10 cellular contexts compared by ENCODE assay signal in genomic region chr13:43307921-43308433, GRCh38.
A peak's percentile ranks its signal among the peaks of the same experiment; 100 is the strongest.
DNase-seq lines count a peak whose midpoint lies in the region; ATAC-seq, FAIRE-seq and TF ChIP-seq lines count a peak whose summit lies in the region.
"Had no signal": no experiment of that assay in that cellular context is flagged by ENCODE, and none has a peak within 500 bp of the region (broad histone marks: within the 10 kb centered on the region; RNA-seq: fewer than 3 reads in every experiment).

No MANE protein-coding gene starts in this region.

- CTCF ChIA-PET in Caco-2 (lab: Charles Lee), result no interaction called here
- CTCF ChIA-PET in activated naive CD4-positive, alpha-beta T cell treated with anti-CD3 and anti-CD28 coated beads for 36 hours (lab: Charles Lee), result no interaction called here

- H3K9me3 ChIP-seq in Caco-2, result no peaks in the 10 kb centered on the region
- H3K9me3 ChIP-seq in osteoblast (ENCODE audit: low read depth, low read length), result no peaks in the 10 kb centered on the region

- H3K4me1 Mint-ChIP-seq in Caco-2 (ENCODE audit: low read depth, unreplicated experiment), result peaks cover 13% of the 10 kb centered on the region
- H3K4me1 Mint-ChIP-seq in activated naive CD4-positive, alpha-beta T cell treated with anti-CD3 and anti-CD28 coated beads for 36 hours (ENCODE audit: low read depth), result no peaks in the 10 kb centered on the region

- POLR2A ChIA-PET in Caco-2 (lab: Charles Lee), result no interaction called here

- H4K20me1 ChIP-seq in osteoblast (ENCODE audit: insufficient read depth, low read length), result no peaks in the 10 kb centered on the region

- no peaks in the 10 kb centered on the region for H3K9me3 Mint-ChIP-seq in Caco-2 (ENCODE audit: unreplicated experiment)
- H3K9me3 Mint-ChIP-seq in activated naive CD4-positive, alpha-beta T cell treated with anti-CD3 and anti-CD28 coated beads for 36 hours, result no peaks in the 10 kb centered on the region

- no peaks in the 10 kb centered on the region for H3K36me3 Mint-ChIP-seq in Caco-2 (ENCODE audit: insufficient read depth, unreplicated experiment)
- no peaks in the 10 kb centered on the region for H3K36me3 Mint-ChIP-seq in activated naive CD4-positive, alpha-beta T cell treated with anti-CD3 and anti-CD28 coated beads for 36 hours (ENCODE audit: low read depth)

- H3K4me2 ChIP-seq in osteoblast (ENCODE audit: insufficient read depth, low read length), result no peak overlapping the region

- no peak overlapping the region for H3K4me3 Mint-ChIP-seq in Caco-2 (ENCODE audit: unreplicated experiment)
- no peak overlapping the region for H3K4me3 Mint-ChIP-seq in activated naive CD4-positive, alpha-beta T cell treated with anti-CD3 and anti-CD28 coated beads for 36 hours

- DNase-seq in Caco-2 (peak; percentile 51), HTR-8/SVneo (ENCODE audit: insufficient read length, low spot score) (peak; percentile 30), RPMI7951 (ENCODE audit: low read depth) (peak; percentile 92), fibroblast of peridontal ligament (ENCODE audit: extremely low read depth) (peak; percentile 71), osteoblast (ENCODE audit: insufficient read length, low spot score, missing footprints) (peak; percentile 72), inferior parietal cortex (ENCODE audit: extremely low spot score) (no peak)
- no peak for DNase-seq in activated naive CD4-positive, alpha-beta T cell treated with anti-CD3 and anti-CD28 coated beads for 36 hours

- no peak overlapping the region for H3K27ac ChIP-seq in osteoblast (ENCODE audit: low read depth, low read length)

- no TSS peak for BruUV-seq in Caco-2 (replicated peaks; lab: Mats Ljungman, UMichigan)

- H3K79me2 ChIP-seq in osteoblast (ENCODE audit: insufficient read depth, low read length), result no peaks in the 10 kb centered on the region

- FAIRE-seq in HTR-8/SVneo (lab: Jason Lieb, UNC), result no peak
- FAIRE-seq: endometrium had no signal

- no peak overlapping the region for H2AFZ ChIP-seq in osteoblast (ENCODE audit: low read length)

- no peaks in the 10 kb centered on the region for H3K27me3 Mint-ChIP-seq in Caco-2 (ENCODE audit: insufficient read depth, unreplicated experiment)
- peaks cover 2% of the 10 kb centered on the region for H3K27me3 Mint-ChIP-seq in activated naive CD4-positive, alpha-beta T cell treated with anti-CD3 and anti-CD28 coated beads for 36 hours (ENCODE audit: low read depth)

- H3K27me3 ChIP-seq in Caco-2 (replicated peaks; ENCODE audit: control insufficient read depth, insufficient read depth, low read length) (no peaks in the 10 kb centered on the region), osteoblast (ENCODE audit: insufficient read depth, low read length) (no peaks in the 10 kb centered on the region)

- intact Hi-C loops in Caco-2 (cut with micrococcal nuclease; ENCODE audit: unreplicated experiment), result loop anchor here (10.0 kb wide), 1 partner anchor 237 kb away; no protein-coding TSS in a partner anchor
- intact Hi-C loops in activated naive CD4-positive, alpha-beta T cell treated with anti-CD3 and anti-CD28 coated beads for 36 hours (cut with micrococcal nuclease), result no loop called here

- H3K4me3 ChIP-seq in Caco-2 (ENCODE audit: low read depth, low read length) (no peak overlapping the region), osteoblast (ENCODE audit: insufficient read depth, low read length) (no peak overlapping the region)

- H3K27ac Mint-ChIP-seq in Caco-2 (ENCODE audit: unreplicated experiment), result peak overlapping the region; percentile 5
- H3K27ac Mint-ChIP-seq in activated naive CD4-positive, alpha-beta T cell treated with anti-CD3 and anti-CD28 coated beads for 36 hours, result no peak overlapping the region

- H3K4me1 ChIP-seq in Caco-2, result no peaks in the 10 kb centered on the region
- H3K4me1 ChIP-seq in osteoblast (ENCODE audit: insufficient read depth, low read length), result peaks cover 14% of the 10 kb centered on the region

- H3K36me3 ChIP-seq in Caco-2 (ENCODE audit: control insufficient read depth, insufficient read depth, low read length) (no peaks in the 10 kb centered on the region), osteoblast (ENCODE audit: insufficient read depth, low read length) (no peaks in the 10 kb centered on the region)

- TF ChIP-seq CTCF in Caco-2 (IDR thresholded peaks at IDR 0.05; ENCODE audit: insufficient read depth in 1 of 2, low read depth in 1 of 2, low read length in 1 of 2, severe bottlenecking in 1 of 2, unreplicated experiment in 1 of 2) (no peak), osteoblast (IDR thresholded peaks at IDR 0.05; ENCODE audit: extremely low read depth, low read depth, low read length) (no peak)

- ATAC-seq in GM21381 (IDR thresholded peaks at IDR 0.05; ENCODE audit: unreplicated experiment), result peak; percentile 76
- ATAC-seq: HCT116 had no signal

Comparison
In these comparisons a context has a peak if more than half of its experiments do, and no peak if none do; other contexts are left out.
1. DNase-seq: peak in Caco-2 (2 of 2), HTR-8/SVneo (single experiment), RPMI7951 (single experiment), fibroblast of peridontal ligament (single experiment) and osteoblast (single experiment); none in inferior parietal cortex (single experiment) and activated naive CD4-positive, alpha-beta T cell treated with anti-CD3 and anti-CD28 coated beads for 36 hours (single experiment).